ENCODE assay signal across 1 cellular context in the genomic region with DNA sequence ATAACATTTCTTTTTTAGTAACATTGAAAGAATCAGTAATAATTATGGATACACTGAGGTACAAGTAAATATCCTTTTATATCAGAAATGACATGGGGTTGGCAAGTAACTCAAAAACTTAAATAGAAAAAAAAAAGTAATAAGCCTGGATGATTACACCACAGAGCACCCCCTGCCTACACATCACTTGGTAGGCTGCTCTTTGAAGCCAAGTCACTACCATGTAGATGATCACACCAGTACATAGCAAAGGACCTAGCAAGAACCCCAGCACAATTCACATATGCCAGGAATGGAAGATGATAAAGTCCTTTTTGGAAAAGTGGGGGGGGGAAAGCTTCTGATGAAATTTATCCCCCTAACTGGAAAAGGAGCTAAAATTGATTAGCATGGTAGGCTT.
TF ChIP-seq lines count a peak whose summit lies in the region.

No MANE protein-coding gene starts in this region.

TF ChIP-seq in SK-N-SH treated with all-trans-retinoic acid at 6 μM for 48 hours, 23 proteins besides CTCF, POLR2A, EP300 and RAD21 (continued from another document):
- TF ChIP-seq, protein P1, sequence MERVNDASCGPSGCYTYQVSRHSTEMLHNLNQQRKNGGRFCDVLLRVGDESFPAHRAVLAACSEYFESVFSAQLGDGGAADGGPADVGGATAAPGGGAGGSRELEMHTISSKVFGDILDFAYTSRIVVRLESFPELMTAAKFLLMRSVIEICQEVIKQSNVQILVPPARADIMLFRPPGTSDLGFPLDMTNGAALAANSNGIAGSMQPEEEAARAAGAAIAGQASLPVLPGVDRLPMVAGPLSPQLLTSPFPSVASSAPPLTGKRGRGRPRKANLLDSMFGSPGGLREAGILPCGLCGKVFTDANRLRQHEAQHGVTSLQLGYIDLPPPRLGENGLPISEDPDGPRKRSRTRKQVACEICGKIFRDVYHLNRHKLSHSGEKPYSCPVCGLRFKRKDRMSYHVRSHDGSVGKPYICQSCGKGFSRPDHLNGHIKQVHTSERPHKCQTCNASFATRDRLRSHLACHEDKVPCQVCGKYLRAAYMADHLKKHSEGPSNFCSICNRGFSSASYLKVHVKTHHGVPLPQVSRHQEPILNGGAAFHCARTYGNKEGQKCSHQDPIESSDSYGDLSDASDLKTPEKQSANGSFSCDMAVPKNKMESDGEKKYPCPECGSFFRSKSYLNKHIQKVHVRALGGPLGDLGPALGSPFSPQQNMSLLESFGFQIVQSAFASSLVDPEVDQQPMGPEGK (CRISPR knock-in tag; IDR thresholded peaks at IDR 0.05; ENCODE audit: borderline replicate concordance), result no peak
- TF ChIP-seq, protein P2, sequence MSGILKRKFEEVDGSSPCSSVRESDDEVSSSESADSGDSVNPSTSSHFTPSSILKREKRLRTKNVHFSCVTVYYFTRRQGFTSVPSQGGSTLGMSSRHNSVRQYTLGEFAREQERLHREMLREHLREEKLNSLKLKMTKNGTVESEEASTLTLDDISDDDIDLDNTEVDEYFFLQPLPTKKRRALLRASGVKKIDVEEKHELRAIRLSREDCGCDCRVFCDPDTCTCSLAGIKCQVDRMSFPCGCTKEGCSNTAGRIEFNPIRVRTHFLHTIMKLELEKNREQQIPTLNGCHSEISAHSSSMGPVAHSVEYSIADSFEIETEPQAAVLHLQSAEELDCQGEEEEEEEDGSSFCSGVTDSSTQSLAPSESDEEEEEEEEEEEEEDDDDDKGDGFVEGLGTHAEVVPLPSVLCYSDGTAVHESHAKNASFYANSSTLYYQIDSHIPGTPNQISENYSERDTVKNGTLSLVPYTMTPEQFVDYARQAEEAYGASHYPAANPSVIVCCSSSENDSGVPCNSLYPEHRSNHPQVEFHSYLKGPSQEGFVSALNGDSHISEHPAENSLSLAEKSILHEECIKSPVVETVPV (CRISPR knock-in tag; IDR thresholded peaks at IDR 0.05), result no peak
- TF ChIP-seq SNAI2 (CRISPR knock-in tag; IDR thresholded peaks at IDR 0.05) (no peak), TCF4 (CRISPR knock-in tag; IDR thresholded peaks at IDR 0.05; ENCODE audit: borderline replicate concordance) (no peak), ZFP30 (CRISPR knock-in tag; IDR thresholded peaks at IDR 0.05) (no peak)
